ENCODE assay signal across 8 cellular contexts in genomic region chr3:123652346-123652984, GRCh38.
DNase-seq lines count a peak whose midpoint lies in the region; ATAC-seq and TF ChIP-seq lines count a peak whose summit lies in the region.

No MANE protein-coding gene starts in this region.

- H3K27ac ChIP-seq in cardiac muscle cell = no peak overlapping the region
- no peak overlapping the region for H3K27ac ChIP-seq in CD4-positive, alpha-beta memory T cell (ENCODE audit: low read depth, low read length)

- TF ChIP-seq CTCF in GM12864 (IDR thresholded peaks at IDR 0.05; ENCODE audit: low read depth, low read length, missing control alignments) = peak; percentile 90
- peak; percentile 92 for TF ChIP-seq CTCF in cardiac muscle cell (IDR thresholded peaks at IDR 0.05; ENCODE audit: low read depth, low read length)

- no peaks in the 10 kb centered on the region for H3K27me3 Mint-ChIP-seq in activated naive CD8-positive, alpha-beta T cell treated with anti-CD3 and anti-CD28 coated beads, Interleukin-2, amount 10 ng/mL, durations not matched to agents 7 days and 5 days
- peaks cover 1% of the 10 kb centered on the region in 2 donors for H3K27me3 Mint-ChIP-seq in CD4-positive, alpha-beta memory T cell

- H3K27me3 ChIP-seq in cardiac muscle cell = peaks cover 36% of the 10 kb centered on the region
- no peaks in the 10 kb centered on the region for H3K27me3 ChIP-seq in CD4-positive, alpha-beta memory T cell (ENCODE audit: insufficient read depth, low read length)

- POLR2A ChIA-PET in activated naive CD8-positive, alpha-beta T cell treated with anti-CD3 and anti-CD28 coated beads, Interleukin-2, amount 10 ng/mL, durations not matched to agents 7 days and 5 days (lab: Charles Lee) = interaction anchor here (0.6 kb wide), 1 partner anchor 946 kb away, joined by 3 read pairs; no protein-coding TSS in a partner anchor
- POLR2A ChIA-PET in CD4-positive, alpha-beta memory T cell (lab: Charles Lee; ENCODE audit: partially characterized antibody) = no interaction called here

- CTCF ChIA-PET in CD4-positive, alpha-beta memory T cell (lab: Charles Lee; ENCODE audit: partially characterized antibody) = interaction anchor here (0.6 to 2.3 kb wide), 8 partner anchors 8 to 71 kb away, joined by 3 to 15 read pairs (median 4); no protein-coding TSS in a partner anchor

- H3K9me3 Mint-ChIP-seq in activated naive CD8-positive, alpha-beta T cell treated with anti-CD3 and anti-CD28 coated beads, Interleukin-2, amount 10 ng/mL, durations not matched to agents 7 days and 5 days = peaks cover 3% of the 10 kb centered on the region
- H3K9me3 Mint-ChIP-seq in CD4-positive, alpha-beta memory T cell = peaks cover 0 to 9% (median 4%) of the 10 kb centered on the region in 8 donors

- no peaks in the 10 kb centered on the region for H3K4me1 Mint-ChIP-seq in activated naive CD8-positive, alpha-beta T cell treated with anti-CD3 and anti-CD28 coated beads, Interleukin-2, amount 10 ng/mL, durations not matched to agents 7 days and 5 days
- H3K4me1 Mint-ChIP-seq in CD4-positive, alpha-beta memory T cell = no peaks in the 10 kb centered on the region

- DNase-seq in GM12864 (ENCODE audit: low read depth) = no peak
- peak; percentile 73 for DNase-seq in HK-2 (ENCODE audit: unreplicated experiment)
- DNase-seq in NCI-H82 treated with DMSO at 0.1 percent for 48 hours (lab: John Stamatoyannopoulos, UW; ENCODE audit: unreplicated experiment) = peak; percentile 64
- DNase-seq in activated naive CD8-positive, alpha-beta T cell treated with anti-CD3 and anti-CD28 coated beads, Interleukin-2, amount 10 ng/mL, durations not matched to agents 7 days and 5 days = peak; percentile 56
- peak; percentile 84 to 85 for DNase-seq in cardiac muscle cell (ENCODE audit: low read depth in 1 of 2, low spot score in 1 of 2)
- peak; percentile 93 for DNase-seq in posterior vena cava (ENCODE audit: low spot score)
- no peak for DNase-seq in CD4-positive, alpha-beta memory T cell

- no peaks in the 10 kb centered on the region for H3K9me3 ChIP-seq in cardiac muscle cell (ENCODE audit: low read depth)
- H3K9me3 ChIP-seq in CD4-positive, alpha-beta memory T cell (ENCODE audit: control insufficient read depth in 1 of 2, low read length in 2 of 2) = no peaks in the 10 kb centered on the region

- no peak overlapping the region for H3K27ac Mint-ChIP-seq in activated naive CD8-positive, alpha-beta T cell treated with anti-CD3 and anti-CD28 coated beads, Interleukin-2, amount 10 ng/mL, durations not matched to agents 7 days and 5 days
- no peak overlapping the region for H3K27ac Mint-ChIP-seq in CD4-positive, alpha-beta memory T cell

- no peaks in the 10 kb centered on the region for H3K36me3 Mint-ChIP-seq in activated naive CD8-positive, alpha-beta T cell treated with anti-CD3 and anti-CD28 coated beads, Interleukin-2, amount 10 ng/mL, durations not matched to agents 7 days and 5 days
- H3K36me3 Mint-ChIP-seq in CD4-positive, alpha-beta memory T cell = peaks cover 0 to 5% of the 10 kb centered on the region in 2 donors

- no peak overlapping the region for H3K4me3 Mint-ChIP-seq in activated naive CD8-positive, alpha-beta T cell treated with anti-CD3 and anti-CD28 coated beads, Interleukin-2, amount 10 ng/mL, durations not matched to agents 7 days and 5 days
- no peak overlapping the region for H3K4me3 Mint-ChIP-seq in CD4-positive, alpha-beta memory T cell

- H3K4me1 ChIP-seq in cardiac muscle cell (ENCODE audit: low read depth) = no peaks in the 10 kb centered on the region
- no peaks in the 10 kb centered on the region for H3K4me1 ChIP-seq in CD4-positive, alpha-beta memory T cell (ENCODE audit: insufficient read depth, low read length)

- no peaks in the 10 kb centered on the region for H3K36me3 ChIP-seq in cardiac muscle cell
- H3K36me3 ChIP-seq in CD4-positive, alpha-beta memory T cell (ENCODE audit: insufficient read depth, low read length) = no peaks in the 10 kb centered on the region

- H3K4me3 ChIP-seq in GM12864 (ENCODE audit: low read depth, low read length) (no peak overlapping the region), cardiac muscle cell (no peak overlapping the region)
- no peak overlapping the region for H3K4me3 ChIP-seq in CD4-positive, alpha-beta memory T cell (ENCODE audit: low read length in 2 of 2)

- intact Hi-C loops in posterior vena cava (cut with DNase I) = loop anchor here in 1 of 2 donors (2.0 to 5.0 kb wide), 2 partner anchors 45 to 66 kb away; no protein-coding TSS in a partner anchor
- intact Hi-C loops in CD4-positive, alpha-beta memory T cell (cut with micrococcal nuclease) = no loop called here

- ATAC-seq in activated naive CD8-positive, alpha-beta T cell treated with anti-CD3 and anti-CD28 coated beads, Interleukin-2, amount 10 ng/mL, durations not matched to agents 7 days and 5 days (ENCODE audit: low read depth) = peak; percentile 79
- no peak for ATAC-seq in HG02840 (IDR thresholded peaks at IDR 0.05; ENCODE audit: low FRiP score, unreplicated experiment)

Comparison
In these comparisons a context has a peak if more than half of its experiments do, and no peak if none do; other contexts are left out.
1. DNase-seq: peak in HK-2 (single experiment), NCI-H82 treated with DMSO at 0.1 percent for 48 hours (single experiment), activated naive CD8-positive, alpha-beta T cell treated with anti-CD3 and anti-CD28 coated beads, Interleukin-2, amount 10 ng/mL, durations not matched to agents 7 days and 5 days (single experiment), cardiac muscle cell (2 of 2) and posterior vena cava (single experiment); none in GM12864 (single experiment) and CD4-positive, alpha-beta memory T cell (0 of 5).